In genomic region chr10:36765777-36766176, GRCh38 we compare ENCODE assay signal across 34 cellular contexts.
DNase-seq lines count a peak whose midpoint lies in the region; FAIRE-seq and TF ChIP-seq lines count a peak whose summit lies in the region.
"Had no signal": no experiment of that assay in that cellular context is flagged by ENCODE, and none has a peak within 500 bp of the region (broad histone marks: within the 10 kb centered on the region; RNA-seq: fewer than 3 reads in every experiment).

No MANE protein-coding gene starts in this region.

- no peak overlapping the region for H3K9ac ChIP-seq in SK-N-SH

- no peaks in the 10 kb centered on the region for H3K36me3 ChIP-seq in breast epithelium
- no peaks in the 10 kb centered on the region for H3K36me3 ChIP-seq in thyroid gland
- H3K36me3 ChIP-seq in sigmoid colon, result no peaks in the 10 kb centered on the region
- H3K36me3 ChIP-seq in SK-N-SH (replicated peaks in 1 of 2; ENCODE audit: control insufficient read depth in 1 of 2, insufficient read depth in 2 of 2, low read length in 1 of 2), result no peaks in the 10 kb centered on the region
- H3K36me3 ChIP-seq: left lung, stomach, tibial artery had no signal

- TF ChIP-seq CTCF in MCF 10A (IDR thresholded peaks at IDR 0.05; ENCODE audit: unreplicated experiment) (no peak), breast epithelium (IDR thresholded peaks at IDR 0.05) (no peak), thyroid gland (IDR thresholded peaks at IDR 0.05) (no peak), sigmoid colon (IDR thresholded peaks at IDR 0.05) (no peak), coronary artery (IDR thresholded peaks at IDR 0.05) (no peak), SK-N-SH (IDR thresholded peaks at IDR 0.05) (no peak)

- no peaks in the 10 kb centered on the region for H3K79me2 ChIP-seq in SK-N-SH (ENCODE audit: insufficient read depth)

- H3K9me3 Mint-ChIP-seq in MCF 10A (ENCODE audit: unreplicated experiment), result no peaks in the 10 kb centered on the region
- H3K9me3 Mint-ChIP-seq: activated T-helper 1 cell treated with anti-CD3 and anti-CD28 coated beads, Interleukin-12 subunit alpha, Interleukin-12 subunit beta, Interleukin-2, Interleukin-4 antibody, amounts not matched to agents 30 ng/mL and 10 ng/mL and 1 ng/mL, durations not matched to agents 14 hours and 24 hours and 36 hours; WTC11 had no signal

- no peaks in the 10 kb centered on the region for H4K20me1 ChIP-seq in SK-N-SH (ENCODE audit: insufficient read depth)

- H3K4me1 ChIP-seq in breast epithelium (no peaks in the 10 kb centered on the region), thyroid gland (peaks cover 13 to 20% of the 10 kb centered on the region in 2 donors), sigmoid colon (peaks cover 0 to 14% (median 12%) of the 10 kb centered on the region in 4 donors), SK-N-SH (ENCODE audit: control insufficient read depth in 1 of 2, insufficient read depth in 2 of 2, low read depth in 1 of 2, low read length in 1 of 2) (peaks cover 0 to 4% of the 10 kb centered on the region in 2 experiments; a peak in 1 of 4 replicates)
- H3K4me1 ChIP-seq: left lung, stomach had no signal

- H3K27ac ChIP-seq in breast epithelium (no peak overlapping the region), caudate nucleus (ENCODE audit: low read depth, low read length) (peak overlapping the region; percentile 74), thyroid gland (peak overlapping the region; percentile 60 to 71 (median 68)), sigmoid colon (peak overlapping the region in 1 of 4 donors; percentile 33), coronary artery (no peak overlapping the region), SK-N-SH (ENCODE audit: low read depth in 2 of 2, low read length in 1 of 2) (no peak overlapping the region)
- H3K27ac ChIP-seq: 22Rv1, left lung, stomach had no signal

- no peaks in the 10 kb centered on the region for H3K9me2 ChIP-seq in SK-N-SH

- H3K4me1 Mint-ChIP-seq in MCF 10A (ENCODE audit: insufficient read depth, unreplicated experiment), result no peaks in the 10 kb centered on the region
- H3K4me1 Mint-ChIP-seq: WTC11 had no signal

- peak; percentile 3 for DNase-seq in MCF 10A (ENCODE audit: unreplicated experiment)
- no peak for DNase-seq in breast epithelium (ENCODE audit: low spot score in 2 of 2)
- no peak for DNase-seq in caudate nucleus (lab: John Stamatoyannopoulos, UW)
- DNase-seq in frontal cortex (ENCODE audit: low spot score in 2 of 2), result no peak
- DNase-seq in thyroid gland, result no peak
- DNase-seq in sigmoid colon, result no peak
- no peak for DNase-seq in coronary artery (ENCODE audit: low spot score)
- no peak for DNase-seq in SK-N-SH
- DNase-seq: activated CD4-positive, alpha-beta T cell treated with anti-CD3 and anti-CD28 coated beads, Interleukin-2, amount 50 U/mL, for 1 hour; aorta; effector memory CD8-positive, alpha-beta T cell; erythroblast; GDM1; left lung; mesendoderm; NCI-H1694 treated with DMSO at 0.1 percent for 48 hours; NCI-H524 treated with DMSO at 0.1 percent for 48 hours; NK-92 treated with Interleukin-12 subunit alpha and Interleukin-12 subunit beta, amount 100 ng/mL, for 24 hours; Right ventricle myocardium superior; small intestine; stimulated activated CD4-positive, alpha-beta T cell treated with anti-CD3 and anti-CD28 coated beads, Interleukin-1b, Interleukin-23, amount 100 ng/mL, for 48 hours; stimulated activated CD8-positive, alpha-beta memory T cell treated with anti-CD3 and anti-CD28 coated beads, Interleukin-4, amount 100 ng/mL, for 48 hours; stomach; SW 1271; T1000; tibial artery had no signal

- POLR2A ChIA-PET in MCF 10A (lab: Yijun Ruan, JAX), result no interaction called here
- POLR2A ChIA-PET in SK-N-SH (lab: Yijun Ruan, JAX), result no interaction called here

- no peak overlapping the region for H3K27ac Mint-ChIP-seq in MCF 10A (ENCODE audit: low read depth, unreplicated experiment)
- H3K27ac Mint-ChIP-seq: activated naive CD4-positive, alpha-beta T cell treated with anti-CD3 and anti-CD28 coated beads, Interleukin-2, amount 50 U/mL, for 72 hours; activated T-helper 1 cell treated with anti-CD3 and anti-CD28 coated beads, Interleukin-12 subunit alpha, Interleukin-12 subunit beta, Interleukin-2, Interleukin-4 antibody, amounts not matched to agents 30 ng/mL and 10 ng/mL and 1 ng/mL, durations not matched to agents 14 hours and 24 hours and 36 hours; effector memory CD8-positive, alpha-beta T cell; WTC11 had no signal

- no TSS peak for BruUV-seq in MCF 10A (replicated peaks; lab: Mats Ljungman, UMichigan)

- TF ChIP-seq RAD21 in SK-N-SH (IDR thresholded peaks at IDR 0.05; ENCODE audit: low read length), result no peak

- FAIRE-seq in frontal cortex (lab: Jason Lieb, UNC), result peak; percentile 65
- FAIRE-seq: colon, H54, HepG2, islet of Langerhans, small intestine had no signal

- H2AFZ ChIP-seq in SK-N-SH (ENCODE audit: low read depth), result no peak overlapping the region

- TF ChIP-seq EP300 in sigmoid colon (IDR thresholded peaks at IDR 0.05) (no peak), SK-N-SH (IDR thresholded peaks at IDR 0.05; ENCODE audit: borderline replicate concordance in 1 of 2, low read depth in 1 of 2, low read length in 1 of 2) (no peak)

- no peak overlapping the region for H3K4me3 ChIP-seq in breast epithelium
- H3K4me3 ChIP-seq in thyroid gland (replicated peaks in 1 of 3), result no peak overlapping the region
- H3K4me3 ChIP-seq in sigmoid colon, result no peak overlapping the region
- H3K4me3 ChIP-seq in coronary artery, result no peak overlapping the region
- H3K4me3 ChIP-seq in SK-N-SH (ENCODE audit: low read depth in 2 of 2, low read length in 1 of 2), result no peak overlapping the region
- H3K4me3 ChIP-seq: left lung, stomach, tibial artery had no signal

- H3K9me3 ChIP-seq in breast epithelium (no peaks in the 10 kb centered on the region), thyroid gland (no peaks in the 10 kb centered on the region), sigmoid colon (no peaks in the 10 kb centered on the region), SK-N-SH (no peaks in the 10 kb centered on the region)
- H3K9me3 ChIP-seq: left lung, stomach, tibial artery had no signal

- H3K4me3 Mint-ChIP-seq in MCF 10A (ENCODE audit: unreplicated experiment), result no peak overlapping the region
- H3K4me3 Mint-ChIP-seq: activated T-helper 1 cell treated with anti-CD3 and anti-CD28 coated beads, Interleukin-12 subunit alpha, Interleukin-12 subunit beta, Interleukin-2, Interleukin-4 antibody, amounts not matched to agents 30 ng/mL and 10 ng/mL and 1 ng/mL, durations not matched to agents 14 hours and 24 hours and 36 hours; effector memory CD8-positive, alpha-beta T cell; WTC11 had no signal

- no peak overlapping the region for H3K4me2 ChIP-seq in SK-N-SH

- no peaks in the 10 kb centered on the region for H3K27me3 ChIP-seq in breast epithelium
- no peaks in the 10 kb centered on the region for H3K27me3 ChIP-seq in thyroid gland
- no peaks in the 10 kb centered on the region for H3K27me3 ChIP-seq in sigmoid colon
- no peaks in the 10 kb centered on the region for H3K27me3 ChIP-seq in SK-N-SH (ENCODE audit: insufficient read depth)
- H3K27me3 ChIP-seq: left lung, stomach, tibial artery had no signal

- TF ChIP-seq POLR2A in breast epithelium (IDR thresholded peaks at IDR 0.05) (no peak), thyroid gland (IDR thresholded peaks at IDR 0.05) (no peak), sigmoid colon (IDR thresholded peaks at IDR 0.05) (no peak)

- CTCF ChIA-PET in MCF 10A (lab: Yijun Ruan, JAX) (no interaction called here), SK-N-SH (lab: Yijun Ruan, JAX) (no interaction called here)

- H3K27me3 Mint-ChIP-seq in MCF 10A (ENCODE audit: insufficient read depth, unreplicated experiment), result no peaks in the 10 kb centered on the region
- H3K27me3 Mint-ChIP-seq: effector memory CD8-positive, alpha-beta T cell had no signal

- intact Hi-C loops in MCF 10A (cut with micrococcal nuclease) (no loop called here), breast epithelium (cut with DNase I; ENCODE audit: low total_unique reads) (no loop called here), thyroid gland (cut with DNase I) (no loop called here), sigmoid colon (cut with DNase I) (no loop called here)

- no peaks in the 10 kb centered on the region for H3K36me3 Mint-ChIP-seq in MCF 10A (ENCODE audit: insufficient read depth, unreplicated experiment)
- H3K36me3 Mint-ChIP-seq: activated naive CD4-positive, alpha-beta T cell treated with anti-CD3 and anti-CD28 coated beads, Interleukin-2, amount 50 U/mL, for 72 hours; WTC11 had no signal

- 26 to 30% methylated on average over 2 of the region's 2 CpGs for WGBS in thyroid gland, 2 donors
- WGBS in sigmoid colon, 2 donors, result 59 to 61% methylated on average over 2 of the region's 2 CpGs
- WGBS in SK-N-SH (ENCODE audit: low lambda C conversion rate), result 81% methylated on average over 2 of the region's 2 CpGs

- H3F3A ChIP-seq in SK-N-SH (replicated peaks; ENCODE audit: insufficient read depth), result no peaks in the 10 kb centered on the region

TF ChIP-seq in SK-N-SH, 30 proteins besides CTCF, POLR2A, EP300 and RAD21 (continues in another document):
- no peak for TF ChIP-seq FOXJ3 (CRISPR knock-in tag; IDR thresholded peaks at IDR 0.05)
- TF ChIP-seq TEAD4 (IDR thresholded peaks at IDR 0.05; ENCODE audit: borderline replicate concordance, insufficient read depth), result no peak
- no peak for TF ChIP-seq REST (IDR thresholded peaks at IDR 0.05; ENCODE audit: low read depth, low read length)

Comparison
In these comparisons a context has a peak if more than half of its experiments do, and no peak if none do; other contexts are left out.
1. H3K27ac ChIP-seq: peak in caudate nucleus (single experiment) and thyroid gland (3 of 3); none in breast epithelium (0 of 2), coronary artery (0 of 2) and SK-N-SH (0 of 2).